14 cellular contexts compared by ENCODE assay signal in genomic region chr12:19779393-19780056, GRCh38.
A peak's percentile ranks its signal among the peaks of the same experiment; 100 is the strongest.
DNase-seq lines count a peak whose midpoint lies in the region; ATAC-seq and TF ChIP-seq lines count a peak whose summit lies in the region.
"Had no signal": no experiment of that assay in that cellular context is flagged by ENCODE, and none has a peak within 500 bp of the region (broad histone marks: within the 10 kb centered on the region; RNA-seq: fewer than 3 reads in every experiment).

No MANE protein-coding gene starts in this region.

- H3K4me1 Mint-ChIP-seq in GM23338 (peaks cover 14% of the 10 kb centered on the region), osteocyte (ENCODE audit: unreplicated experiment) (peaks cover 35% of the 10 kb centered on the region)
- H3K4me1 Mint-ChIP-seq: activated CD4-positive, alpha-beta T cell treated with anti-CD3 and anti-CD28 coated beads, Interleukin-2, amount 10 ng/mL, durations not matched to agents 24 days and 14 days; B cell; memory B cell had no signal

- H4K20me1 ChIP-seq in GM23338 (replicated peaks; ENCODE audit: insufficient read depth): no peaks in the 10 kb centered on the region

- H3K36me3 ChIP-seq in GM23338 (ENCODE audit: insufficient read depth): no peaks in the 10 kb centered on the region

- H3K27ac Mint-ChIP-seq in GM23338 (no peak overlapping the region), osteocyte (ENCODE audit: unreplicated experiment) (peak overlapping the region; percentile 78)
- H3K27ac Mint-ChIP-seq: activated CD4-positive, alpha-beta T cell treated with anti-CD3 and anti-CD28 coated beads, Interleukin-2, amount 10 ng/mL, durations not matched to agents 24 days and 14 days; B cell; memory B cell had no signal

- H3K4me1 ChIP-seq in GM23338 (ENCODE audit: insufficient read depth): no peaks in the 10 kb centered on the region; the same call in 1 of the 2 replicates

- peaks cover 6% of the 10 kb centered on the region; the same call in 1 of the 2 replicates for H3K9me2 ChIP-seq in GM23338 (ENCODE audit: insufficient read depth)

- H3K4me2 ChIP-seq in GM23338: no peak overlapping the region

- H3K27me3 Mint-ChIP-seq in GM23338 (ENCODE audit: insufficient read depth, low read depth, poor library complexity): peaks cover 4% of the 10 kb centered on the region
- no peaks in the 10 kb centered on the region for H3K27me3 Mint-ChIP-seq in osteocyte (ENCODE audit: unreplicated experiment)
- H3K27me3 Mint-ChIP-seq: activated CD4-positive, alpha-beta T cell treated with anti-CD3 and anti-CD28 coated beads, Interleukin-2, amount 10 ng/mL, durations not matched to agents 24 days and 14 days; B cell; memory B cell had no signal

- no peaks in the 10 kb centered on the region; the same call in 2 of the 3 replicates for H3K9me3 Mint-ChIP-seq in GM23338
- H3K9me3 Mint-ChIP-seq in osteocyte (ENCODE audit: unreplicated experiment): no peaks in the 10 kb centered on the region

- no peaks in the 10 kb centered on the region for H3K36me3 Mint-ChIP-seq in GM23338 (ENCODE audit: low read depth)
- peaks cover 4% of the 10 kb centered on the region for H3K36me3 Mint-ChIP-seq in osteocyte (ENCODE audit: unreplicated experiment)
- H3K36me3 Mint-ChIP-seq: memory B cell had no signal

- H3K79me2 ChIP-seq in GM23338 (replicated peaks; ENCODE audit: insufficient read depth): no peaks in the 10 kb centered on the region

- H3K4me3 Mint-ChIP-seq in GM23338 (no peak overlapping the region), osteocyte (ENCODE audit: unreplicated experiment) (no peak overlapping the region)
- H3K4me3 Mint-ChIP-seq: activated CD4-positive, alpha-beta T cell treated with anti-CD3 and anti-CD28 coated beads, Interleukin-2, amount 10 ng/mL, durations not matched to agents 24 days and 14 days; B cell; memory B cell had no signal

- ATAC-seq in GM23338: peak; percentile 84
- ATAC-seq in left ventricle myocardium superior: peak; percentile 89
- ATAC-seq in GM21390 (IDR thresholded peaks at IDR 0.05; ENCODE audit: unreplicated experiment): no peak

- H3K4me3 ChIP-seq in GM23338: no peak overlapping the region

- H3K27me3 ChIP-seq in GM23338 (ENCODE audit: insufficient read depth): no peaks in the 10 kb centered on the region

- peak overlapping the region; percentile 28; the same call in 1 of the 2 replicates for H2AFZ ChIP-seq in GM23338

- no peak overlapping the region for H3K27ac ChIP-seq in GM23338 (ENCODE audit: low read depth)
- H3K27ac ChIP-seq: RWPE1 had no signal

- no peaks in the 10 kb centered on the region for H3F3A ChIP-seq in GM23338 (replicated peaks; ENCODE audit: low read depth)

- intact Hi-C loops in left ventricle myocardium superior (cut with micrococcal nuclease): no loop called here

- DNase-seq in GM23338 (ENCODE audit: low spot score) (peak; percentile 50), amniotic epithelial cell (ENCODE audit: low read depth) (peak; percentile 38), left ventricle myocardium superior (peak; percentile 65), osteocyte (ENCODE audit: extremely low spot score, unreplicated experiment) (no peak), COLO668 (lab: John Stamatoyannopoulos, UW; ENCODE audit: unreplicated experiment) (no peak), LoVo (ENCODE audit: low spot score) (no peak), RKO (ENCODE audit: low spot score) (no peak)
- DNase-seq: activated CD4-positive, alpha-beta T cell treated with anti-CD3 and anti-CD28 coated beads, Interleukin-2, amount 10 ng/mL, durations not matched to agents 24 days and 14 days; NCI-H526; stimulated activated CD4-positive, alpha-beta T cell treated with anti-CD3 and anti-CD28 coated beads, Interleukin-2, amount 100 ng/mL, for 24 hours had no signal

- TF ChIP-seq CTCF in GM23338 (conservative IDR thresholded peaks at IDR 0.05; ENCODE audit: low read depth in 2 of 2): peak in 1 of 2 experiments; percentile 50; a peak in 2 of 4 replicates
- peak; percentile 30 for TF ChIP-seq CTCF in osteocyte (IDR thresholded peaks at IDR 0.05)

TF ChIP-seq in GM23338, 12 proteins besides CTCF, POLR2A, EP300 and RAD21:
- TF ChIP-seq ZNF331 (CRISPR knock-in tag; IDR thresholded peaks at IDR 0.05; ENCODE audit: low read depth): no peak
- TF ChIP-seq ZNF462 (CRISPR knock-in tag; IDR thresholded peaks at IDR 0.05): no peak
- no peak for TF ChIP-seq ZNF114 (CRISPR knock-in tag; IDR thresholded peaks at IDR 0.05)
- TF ChIP-seq EZH2 (IDR thresholded peaks at IDR 0.05; ENCODE audit: low read depth, unreplicated experiment): no peak
- TF ChIP-seq STAT1 (IDR thresholded peaks at IDR 0.05; ENCODE audit: unreplicated experiment): no peak
- TF ChIP-seq EZH2phosphoT487 (IDR thresholded peaks at IDR 0.05; ENCODE audit: unreplicated experiment): no peak

Comparison
In these comparisons a context has a peak if more than half of its experiments do, and no peak if none do; other contexts are left out.
1. DNase-seq: peak in GM23338 (single experiment), amniotic epithelial cell (single experiment) and left ventricle myocardium superior (single experiment); none in osteocyte (single experiment), COLO668 (single experiment), LoVo (single experiment) and RKO (single experiment).